In genomic region chr5:59784708-59785107, GRCh38 we compare ENCODE assay signal across 6 cellular contexts.
A peak's percentile ranks its signal among the peaks of the same experiment; 100 is the strongest.
DNase-seq lines count a peak whose midpoint lies in the region; ATAC-seq, FAIRE-seq and TF ChIP-seq lines count a peak whose summit lies in the region.
"Not testable (repeated sequence)": the region's sequence is repeated elsewhere in the genome, so short reads cannot be mapped to it uniquely, and the experiment has no call there.

No MANE protein-coding gene starts in this region.

- intact Hi-C loops in activated CD4-positive, alpha-beta T cell treated with anti-CD3 and anti-CD28 coated beads for 36 hours (cut with DNase I, micrococcal nuclease); activated CD8-positive, alpha-beta T cell treated with anti-CD3 and anti-CD28 coated beads for 36 hours (cut with micrococcal nuclease): not testable (repeated sequence)

- not testable (repeated sequence) for DNase-seq in A549 (ENCODE audit: low read depth in 1 of 2, low spot score in 1 of 2); RWPE2 (ENCODE audit: low spot score); activated CD4-positive, alpha-beta T cell treated with anti-CD3 and anti-CD28 coated beads for 36 hours; activated CD8-positive, alpha-beta T cell treated with anti-CD3 and anti-CD28 coated beads for 36 hours

- not testable (repeated sequence) for TF ChIP-seq EP300 in A549 (IDR thresholded peaks at IDR 0.05)

- peaks cover 13% of the 10 kb centered on the region for H3K27me3 Mint-ChIP-seq in activated CD4-positive, alpha-beta T cell treated with anti-CD3 and anti-CD28 coated beads for 36 hours
- H3K27me3 Mint-ChIP-seq in activated CD8-positive, alpha-beta T cell treated with anti-CD3 and anti-CD28 coated beads for 36 hours, result peaks cover 18% of the 10 kb centered on the region
- peaks cover 15% of the 10 kb centered on the region for H3K27me3 Mint-ChIP-seq in activated T-helper 17 cell treated with anti-CD3 and anti-CD28 coated beads, Interleukin-2, amount 50 U/mL, for 72 hours

- not testable (repeated sequence) for TF ChIP-seq POLR2A in A549 (IDR thresholded peaks at IDR 0.05; ENCODE audit: low read length)

- not testable (repeated sequence) for H3K4me3 Mint-ChIP-seq in activated CD4-positive, alpha-beta T cell treated with anti-CD3 and anti-CD28 coated beads for 36 hours; activated CD8-positive, alpha-beta T cell treated with anti-CD3 and anti-CD28 coated beads for 36 hours; activated T-helper 17 cell treated with anti-CD3 and anti-CD28 coated beads, Interleukin-2, amount 50 U/mL, for 72 hours

- H3K36me3 ChIP-seq in RWPE2 (ENCODE audit: low read depth); neutrophil: not testable (repeated sequence)

- not testable (repeated sequence) for H3K4me3 ChIP-seq in A549; RWPE2 (ENCODE audit: severe bottlenecking); neutrophil (ENCODE audit: low read depth in 1 of 2, low read length in 1 of 2)

- not testable (repeated sequence) for H3K36me3 Mint-ChIP-seq in activated CD4-positive, alpha-beta T cell treated with anti-CD3 and anti-CD28 coated beads for 36 hours (ENCODE audit: low read depth); activated CD8-positive, alpha-beta T cell treated with anti-CD3 and anti-CD28 coated beads for 36 hours (ENCODE audit: low read depth); activated T-helper 17 cell treated with anti-CD3 and anti-CD28 coated beads, Interleukin-2, amount 50 U/mL, for 72 hours (ENCODE audit: low read depth)

- POLR2A ChIA-PET in A549 (lab: Yijun Ruan, JAX); activated CD4-positive, alpha-beta T cell treated with anti-CD3 and anti-CD28 coated beads for 36 hours (lab: Charles Lee); activated CD8-positive, alpha-beta T cell treated with anti-CD3 and anti-CD28 coated beads for 36 hours (lab: Charles Lee): not testable (repeated sequence)

- H3K4me1 Mint-ChIP-seq in activated CD4-positive, alpha-beta T cell treated with anti-CD3 and anti-CD28 coated beads for 36 hours; activated CD8-positive, alpha-beta T cell treated with anti-CD3 and anti-CD28 coated beads for 36 hours (ENCODE audit: low read depth); activated T-helper 17 cell treated with anti-CD3 and anti-CD28 coated beads, Interleukin-2, amount 50 U/mL, for 72 hours: not testable (repeated sequence)

- 88% methylated on average over 1 of the region's 1 CpG for WGBS in A549 (ENCODE audit: missing lambda C conversion rate)

- CTCF ChIA-PET in A549 (lab: Yijun Ruan, JAX), result interaction anchor here (1.1 kb wide), 1 partner anchor 16 kb away, joined by 5 read pairs; no protein-coding TSS in a partner anchor
- CTCF ChIA-PET in activated CD4-positive, alpha-beta T cell treated with anti-CD3 and anti-CD28 coated beads for 36 hours (lab: Charles Lee), result interaction anchor here (0.7 to 1.6 kb wide), 2 partner anchors 111 to 394 kb away, joined by 3 to 5 read pairs; no protein-coding TSS in a partner anchor
- CTCF ChIA-PET in activated CD8-positive, alpha-beta T cell treated with anti-CD3 and anti-CD28 coated beads for 36 hours (lab: Charles Lee), result interaction anchor here (0.6 to 2.3 kb wide), 2 partner anchors 16 to 705 kb away, joined by 3 to 7 read pairs; no protein-coding TSS in a partner anchor

- H3K4me1 ChIP-seq in A549, result peaks cover 43% of the 10 kb centered on the region
- peaks cover 35% of the 10 kb centered on the region for H3K4me1 ChIP-seq in RWPE2 (ENCODE audit: insufficient read depth, poor library complexity, severe bottlenecking)
- peaks cover 13 to 49% of the 10 kb centered on the region in 2 experiments for H3K4me1 ChIP-seq in neutrophil (ENCODE audit: control insufficient read depth in 1 of 2, insufficient read depth in 1 of 2, low read depth in 1 of 2, low read length in 1 of 2)

- H3K4me2 ChIP-seq in A549, result not testable (repeated sequence)

- not testable (repeated sequence) for TF ChIP-seq RAD21 in A549 (conservative IDR thresholded peaks at IDR 0.05 in 1 of 2, IDR thresholded peaks at IDR 0.05 in 1 of 2)

- not testable (repeated sequence) for H3K9me3 Mint-ChIP-seq in activated CD4-positive, alpha-beta T cell treated with anti-CD3 and anti-CD28 coated beads for 36 hours (ENCODE audit: low read depth); activated CD8-positive, alpha-beta T cell treated with anti-CD3 and anti-CD28 coated beads for 36 hours; activated T-helper 17 cell treated with anti-CD3 and anti-CD28 coated beads, Interleukin-2, amount 50 U/mL, for 72 hours

- not testable (repeated sequence) for TF ChIP-seq CTCF in A549 (IDR thresholded peaks at IDR 0.05); RWPE2 (IDR thresholded peaks at IDR 0.05; ENCODE audit: poor library complexity, severe bottlenecking); activated CD8-positive, alpha-beta T cell treated with anti-CD3 and anti-CD28 coated beads for 36 hours (IDR thresholded peaks at IDR 0.05); neutrophil (IDR thresholded peaks at IDR 0.05)

- not testable (repeated sequence) for ATAC-seq in A549; RWPE2 (ENCODE audit: low read depth); activated CD4-positive, alpha-beta T cell treated with anti-CD3 and anti-CD28 coated beads for 36 hours
- ATAC-seq in activated CD8-positive, alpha-beta T cell treated with anti-CD3 and anti-CD28 coated beads for 36 hours, result peak; percentile 37
- peak; percentile 55 for ATAC-seq in activated T-helper 17 cell treated with anti-CD3 and anti-CD28 coated beads, Interleukin-2, amount 50 U/mL, for 72 hours (replicated peaks)

- H3K27ac ChIP-seq in A549 (peak overlapping the region; percentile 58 to 95; a peak in 3 of 6 replicates), RWPE2 (ENCODE audit: poor library complexity, severe bottlenecking) (peak overlapping the region; percentile 95), neutrophil (peak overlapping the region; percentile 84)

- H3K9me3 ChIP-seq in A549; RWPE2 (ENCODE audit: severe bottlenecking); neutrophil: not testable (repeated sequence)

- H3K27me3 ChIP-seq in RWPE2 (ENCODE audit: insufficient read depth, poor library complexity, severe bottlenecking); neutrophil: not testable (repeated sequence)

- H3K27ac Mint-ChIP-seq in activated CD4-positive, alpha-beta T cell treated with anti-CD3 and anti-CD28 coated beads for 36 hours, result peak overlapping the region; percentile 51
- not testable (repeated sequence) for H3K27ac Mint-ChIP-seq in activated CD8-positive, alpha-beta T cell treated with anti-CD3 and anti-CD28 coated beads for 36 hours; activated T-helper 17 cell treated with anti-CD3 and anti-CD28 coated beads, Interleukin-2, amount 50 U/mL, for 72 hours

- not testable (repeated sequence) for FAIRE-seq in A549 (lab: Jason Lieb, UNC)
